ENCODE assay signal across 28 cellular contexts in genomic region chr1:51354417-51354816, GRCh38. TPM values are rescaled to one million over a fixed set of nuclear protein-coding genes. Genes with fewer than 3 reads are reported as not detected.
"Had no signal": no experiment of that assay in that cellular context is flagged by ENCODE, and none has a peak within 500 bp of the region (broad histone marks: within the 10 kb centered on the region; RNA-seq: fewer than 3 reads in every experiment).

No MANE protein-coding gene starts in this region.

- H3K27me3 ChIP-seq: colonic mucosa, esophagus squamous epithelium, gastroesophageal sphincter, heart left ventricle, hepatocyte had no signal

- H3K4me3 ChIP-seq: colonic mucosa, esophagus squamous epithelium, gastroesophageal sphincter, heart left ventricle, hepatocyte, lower lobe of right lung, mucosa of descending colon had no signal

- ATAC-seq: effector memory CD8-positive, alpha-beta T cell; esophagus mucosa; gastroesophageal sphincter; heart left ventricle; left colon; left lobe of liver; left ventricle myocardium superior; lower lobe of right lung; mucosa of descending colon; naive thymus-derived CD8-positive, alpha-beta T cell had no signal

- H3K27ac ChIP-seq: colonic mucosa, epithelial cell of prostate, esophagus squamous epithelium, gastroesophageal sphincter, heart left ventricle, hepatocyte, lower lobe of right lung had no signal

- DNase-seq: colonic mucosa; cortex of kidney; effector CD8-positive, alpha-beta T cell; effector memory CD8-positive, alpha-beta T cell; endodermal cell; erythroblast; esophagus squamous epithelium; foreskin fibroblast; foreskin melanocyte; heart left ventricle; hypothalamus; immature natural killer cell; islet precursor cell; kidney; kidney glomerular epithelial cell; left colon; left ventricle myocardium superior; lower lobe of right lung; mesenchymal stem cell; mucosa of descending colon; naive B cell; naive thymus-derived CD8-positive, alpha-beta T cell had no signal

- H3K4me1 ChIP-seq: colonic mucosa, esophagus squamous epithelium, gastroesophageal sphincter, heart left ventricle, lower lobe of right lung had no signal

- FAIRE-seq: endometrium, kidney had no signal

- H3K9me3 ChIP-seq: colonic mucosa, esophagus squamous epithelium, gastroesophageal sphincter, heart left ventricle, lower lobe of right lung, mucosa of descending colon had no signal

- H3K36me3 ChIP-seq: colonic mucosa had no signal

RNA-seq across cellular contexts. Expression of gene TTC39A, which starts 24.1 kb away (rescaled TPM):
- total RNA-seq: naive thymus-derived CD8-positive, alpha-beta T cell had no signal
